ENCODE assay signal across 8 cellular contexts in genomic region chr20:10433623-10434466, GRCh38. TPM values are rescaled to one million over a fixed set of nuclear protein-coding genes. Genes with fewer than 3 reads are reported as not detected.
A peak's percentile ranks its signal among the peaks of the same experiment; 100 is the strongest.
DNase-seq lines count a peak whose midpoint lies in the region; ATAC-seq and TF ChIP-seq lines count a peak whose summit lies in the region.

TSS of gene MKKS (minus strand) at chr20:10434222. CDS start at chr20:10413514, 20,708 bp downstream.

- H3K36me3 ChIP-seq in Peyer's patch = no peaks in the 10 kb centered on the region

- peak; percentile 65 for DNase-seq in DMS79 (lab: John Stamatoyannopoulos, UW)
- DNase-seq in KG1 (lab: John Stamatoyannopoulos, UW) = peak; percentile 91
- peak; percentile 78 to 95 (median 94) for DNase-seq in Peyer's patch
- peak; percentile 81 for DNase-seq in activated T-helper 1 cell treated with anti-CD3 and anti-CD28 coated beads, Interleukin-12 subunit alpha, Interleukin-12 subunit beta, Interleukin-2, Interleukin-4 antibody, amounts not matched to agents 30 ng/mL and 10 ng/mL and 1 ng/mL, durations not matched to agents 14 hours and 24 hours and 36 hours (ENCODE audit: low spot score)
- DNase-seq in fibroblast of gingiva (ENCODE audit: low read depth) = peak; percentile 94
- peak; percentile 85 for DNase-seq in natural killer cell
- peak; percentile 75 to 94 (median 84) for DNase-seq in stimulated activated naive CD4-positive, alpha-beta T cell (lab: John Stamatoyannopoulos, UW)

- peak within 1 kb of the TSS; percentile 59 to 83 (median 70) for H3K4me3 ChIP-seq in Peyer's patch

- peaks cover 0 to 26% (median 0%) of the 10 kb centered on the region in 4 donors for H3K4me1 ChIP-seq in Peyer's patch

- no peaks in the 10 kb centered on the region for H3K36me3 Mint-ChIP-seq in activated T-helper 1 cell treated with anti-CD3 and anti-CD28 coated beads, Interleukin-12 subunit alpha, Interleukin-12 subunit beta, Interleukin-2, Interleukin-4 antibody, amounts not matched to agents 30 ng/mL and 10 ng/mL and 1 ng/mL, durations not matched to agents 14 hours and 24 hours and 36 hours (ENCODE audit: low read depth)
- H3K36me3 Mint-ChIP-seq in natural killer cell = no peaks in the 10 kb centered on the region

- no peaks in the 10 kb centered on the region for H3K27me3 ChIP-seq in Peyer's patch

- no peaks in the 10 kb centered on the region for H3K9me3 ChIP-seq in Peyer's patch

- TF ChIP-seq POLR2A in Peyer's patch (IDR thresholded peaks at IDR 0.05) = peak; percentile 51 to 59

- peak; percentile 62 for ATAC-seq in GM21723 (IDR thresholded peaks at IDR 0.05; ENCODE audit: unreplicated experiment)
- ATAC-seq in natural killer cell = peak; percentile 67 to 86 (median 81)

- H3K4me3 Mint-ChIP-seq in activated T-helper 1 cell treated with anti-CD3 and anti-CD28 coated beads, Interleukin-12 subunit alpha, Interleukin-12 subunit beta, Interleukin-2, Interleukin-4 antibody, amounts not matched to agents 30 ng/mL and 10 ng/mL and 1 ng/mL, durations not matched to agents 14 hours and 24 hours and 36 hours = peak within 1 kb of the TSS; percentile 94
- peak within 1 kb of the TSS; percentile 96 for H3K4me3 Mint-ChIP-seq in natural killer cell

- intact Hi-C loops in activated T-helper 1 cell treated with anti-CD3 and anti-CD28 coated beads, Interleukin-12 subunit alpha, Interleukin-12 subunit beta, Interleukin-2, Interleukin-4 antibody, amounts not matched to agents 30 ng/mL and 10 ng/mL and 1 ng/mL, durations not matched to agents 14 hours and 24 hours and 36 hours (cut with micrococcal nuclease) = loop anchor here (1.0 to 5.0 kb wide), 8 partner anchors 69 to 1458 kb away; partner anchors contain the start of gene SNAP25
- intact Hi-C loops in natural killer cell (cut with micrococcal nuclease) = loop anchor here (5.0 to 10.0 kb wide), 2 partner anchors 78 to 241 kb away; partner anchors contain the start of gene JAG1

- H3K4me1 Mint-ChIP-seq in activated T-helper 1 cell treated with anti-CD3 and anti-CD28 coated beads, Interleukin-12 subunit alpha, Interleukin-12 subunit beta, Interleukin-2, Interleukin-4 antibody, amounts not matched to agents 30 ng/mL and 10 ng/mL and 1 ng/mL, durations not matched to agents 14 hours and 24 hours and 36 hours (ENCODE audit: low read depth) = peaks cover 36% of the 10 kb centered on the region
- H3K4me1 Mint-ChIP-seq in natural killer cell = peaks cover 43 to 56% of the 10 kb centered on the region in 2 donors

- no peaks in the 10 kb centered on the region for H3K27me3 Mint-ChIP-seq in activated T-helper 1 cell treated with anti-CD3 and anti-CD28 coated beads, Interleukin-12 subunit alpha, Interleukin-12 subunit beta, Interleukin-2, Interleukin-4 antibody, amounts not matched to agents 30 ng/mL and 10 ng/mL and 1 ng/mL, durations not matched to agents 14 hours and 24 hours and 36 hours (ENCODE audit: insufficient read depth)
- no peaks in the 10 kb centered on the region for H3K27me3 Mint-ChIP-seq in natural killer cell (ENCODE audit: low read depth in 2 of 2)

- no peaks in the 10 kb centered on the region for H3K9me3 Mint-ChIP-seq in activated T-helper 1 cell treated with anti-CD3 and anti-CD28 coated beads, Interleukin-12 subunit alpha, Interleukin-12 subunit beta, Interleukin-2, Interleukin-4 antibody, amounts not matched to agents 30 ng/mL and 10 ng/mL and 1 ng/mL, durations not matched to agents 14 hours and 24 hours and 36 hours
- no peaks in the 10 kb centered on the region for H3K9me3 Mint-ChIP-seq in natural killer cell

- TF ChIP-seq CTCF in Peyer's patch (IDR thresholded peaks at IDR 0.05) (peak in 3 of 6 experiments; percentile 3 to 29 (median 3)), natural killer cell (IDR thresholded peaks at IDR 0.05) (no peak)

- H3K27ac Mint-ChIP-seq in activated T-helper 1 cell treated with anti-CD3 and anti-CD28 coated beads, Interleukin-12 subunit alpha, Interleukin-12 subunit beta, Interleukin-2, Interleukin-4 antibody, amounts not matched to agents 30 ng/mL and 10 ng/mL and 1 ng/mL, durations not matched to agents 14 hours and 24 hours and 36 hours = peak within 1 kb of the TSS; percentile 97
- peak within 1 kb of the TSS; percentile 93 to 95 for H3K27ac Mint-ChIP-seq in natural killer cell

- peak within 1 kb of the TSS; percentile 85 to 97 (median 86) for H3K27ac ChIP-seq in Peyer's patch

RNA-seq across cellular contexts. Expression of gene MKKS, which starts in this region (rescaled TPM):
- 10 to 100 TPM; 12.4 to 27.5 (median 19.9) TPM for total RNA-seq in Peyer's patch
- total RNA-seq in activated T-helper 1 cell treated with anti-CD3 and anti-CD28 coated beads, Interleukin-12 subunit alpha, Interleukin-12 subunit beta, Interleukin-2, Interleukin-4 antibody, amounts not matched to agents 30 ng/mL and 10 ng/mL and 1 ng/mL, durations not matched to agents 14 hours and 24 hours and 36 hours = 6.7 and 7.5 TPM in 2 replicates
- total RNA-seq in natural killer cell = 1 to 10 TPM; 3.5 to 6.2 (median 3.6) TPM

Comparison
In these comparisons a context has a peak if more than half of its experiments do, and no peak if none do; other contexts are left out.
1. Peak in every context shown above with its lines: DNase-seq, ATAC-seq, H3K4me3 ChIP-seq and H3K27ac ChIP-seq.